ENCODE assay signal across 24 cellular contexts in genomic region chr6:134880487-134881190, GRCh38.
DNase-seq lines count a peak whose midpoint lies in the region; ATAC-seq and TF ChIP-seq lines count a peak whose summit lies in the region.
"Had no signal": no experiment of that assay in that cellular context is flagged by ENCODE, and none has a peak within 500 bp of the region (broad histone marks: within the 10 kb centered on the region; RNA-seq: fewer than 3 reads in every experiment).

No MANE protein-coding gene starts in this region.

- H3K9me3 Mint-ChIP-seq in mesothelial cell of epicardium, result peaks cover 6% of the 10 kb centered on the region
- H3K9me3 Mint-ChIP-seq: natural killer cell had no signal

- no peaks in the 10 kb centered on the region for H3K36me3 Mint-ChIP-seq in mesothelial cell of epicardium
- H3K36me3 Mint-ChIP-seq: activated naive CD8-positive, alpha-beta T cell treated with anti-CD3 and anti-CD28 coated beads, Interleukin-2, amount 10 ng/mL, durations not matched to agents 7 days and 5 days; natural killer cell had no signal

- H3K27ac ChIP-seq in A673 (ENCODE audit: low read depth, low read length, poor library complexity, severe bottlenecking) (no peak overlapping the region), SK-N-MC (peak overlapping the region; percentile 65), trophoblast cell (ENCODE audit: low read depth, low read length) (no peak overlapping the region)
- H3K27ac ChIP-seq: brain microvascular endothelial cell, lower lobe of right lung, psoas muscle, upper lobe of right lung, WERI-Rb-1 had no signal

- H3K36me3 ChIP-seq in A673 (ENCODE audit: insufficient read depth, low read length, poor library complexity, severe bottlenecking) (no peaks in the 10 kb centered on the region), SK-N-MC (ENCODE audit: insufficient read depth, low read length) (no peaks in the 10 kb centered on the region), trophoblast cell (ENCODE audit: control insufficient read depth in 1 of 2, insufficient read depth in 2 of 2, low read length in 2 of 2) (no peaks in the 10 kb centered on the region), BE2C (no peaks in the 10 kb centered on the region)
- H3K36me3 ChIP-seq: brain microvascular endothelial cell, lower lobe of right lung, upper lobe of right lung, WERI-Rb-1 had no signal

- H3K27me3 Mint-ChIP-seq in mesothelial cell of epicardium (ENCODE audit: low read depth), result no peaks in the 10 kb centered on the region

- H3K27ac Mint-ChIP-seq in mesothelial cell of epicardium, result peak overlapping the region; percentile 75
- H3K27ac Mint-ChIP-seq: activated CD4-positive, alpha-beta memory T cell treated with anti-CD3 and anti-CD28 coated beads, Interleukin-2, amount 10 ng/mL, durations not matched to agents 7 days and 5 days; activated naive CD8-positive, alpha-beta T cell treated with anti-CD3 and anti-CD28 coated beads, Interleukin-2, amount 10 ng/mL, durations not matched to agents 7 days and 5 days; GM23338; natural killer cell had no signal

- no peak for TF ChIP-seq CTCF in A673 (conservative IDR thresholded peaks at IDR 0.05; ENCODE audit: low read depth, low read length)
- no peak for TF ChIP-seq CTCF in mesothelial cell of epicardium (IDR thresholded peaks at IDR 0.05; ENCODE audit: unreplicated experiment)
- TF ChIP-seq CTCF in BE2C (IDR thresholded peaks at IDR 0.05; ENCODE audit: low read depth, low read length), result no peak

- H2BK120ac ChIP-seq in trophoblast cell (ENCODE audit: insufficient read depth, low read length, poor library complexity), result no peak overlapping the region

- H3K9ac ChIP-seq in SK-N-MC (ENCODE audit: insufficient read length) (no peak overlapping the region), trophoblast cell (ENCODE audit: low read length) (no peak overlapping the region)

- no peak overlapping the region for H3K14ac ChIP-seq in trophoblast cell (ENCODE audit: low read length)

- WGBS in trophoblast cell (ENCODE audit: extremely low coverage, insufficient coverage, insufficient read length), result no CpG with 5 or more reads among the region's 5 CpGs

- BruUV-seq in A673 (replicated peaks; lab: Mats Ljungman, UMichigan), result no TSS peak

- ATAC-seq in GM19452 (IDR thresholded peaks at IDR 0.05; ENCODE audit: unreplicated experiment), result no peak
- ATAC-seq: GM23338; lower lobe of right lung; natural killer cell; psoas muscle; stimulated activated naive CD8-positive, alpha-beta T cell treated with anti-CD3 and anti-CD28 coated beads, Interleukin-15, Interleukin-2, amounts not matched to agents 100 U/mL and 50 U/mL, for 24 hours; upper lobe of right lung had no signal

- H3K4me2 ChIP-seq in trophoblast cell (ENCODE audit: low read length), result no peak overlapping the region
- H3K4me2 ChIP-seq: GM23338 had no signal

- no peaks in the 10 kb centered on the region for H3K79me1 ChIP-seq in trophoblast cell (ENCODE audit: low read length)

- peaks cover 20% of the 10 kb centered on the region for H3K4me1 Mint-ChIP-seq in mesothelial cell of epicardium
- H3K4me1 Mint-ChIP-seq: activated CD4-positive, alpha-beta memory T cell treated with anti-CD3 and anti-CD28 coated beads, Interleukin-2, amount 10 ng/mL, durations not matched to agents 7 days and 5 days; GM23338; natural killer cell had no signal

- no peak overlapping the region for H2BK5ac ChIP-seq in trophoblast cell (ENCODE audit: low read depth, low read length, poor library complexity)

- H2AFZ ChIP-seq in trophoblast cell (ENCODE audit: insufficient read depth, low read length, poor library complexity), result no peak overlapping the region
- H2AFZ ChIP-seq: GM23338 had no signal

- H3K4me3 ChIP-seq in A673 (ENCODE audit: low read depth, low read length, poor library complexity, severe bottlenecking) (no peak overlapping the region), SK-N-MC (peak overlapping the region; percentile 54), trophoblast cell (ENCODE audit: low read depth, low read length) (no peak overlapping the region), BE2C (ENCODE audit: low read depth, low read length) (no peak overlapping the region)
- H3K4me3 ChIP-seq: GM23338, lower lobe of right lung, psoas muscle, upper lobe of right lung had no signal

- no peak overlapping the region for H4K91ac ChIP-seq in trophoblast cell (ENCODE audit: low read depth, low read length)

- intact Hi-C loops in A673 (cut with micrococcal nuclease; ENCODE audit: unreplicated experiment), result no loop called here

- no peak overlapping the region for H3K23ac ChIP-seq in trophoblast cell (ENCODE audit: low read length)

- POLR2A ChIA-PET in A673 (lab: Charles Lee; ENCODE audit: low non-redundant PET), result no interaction called here

- no peaks in the 10 kb centered on the region for H3K79me2 ChIP-seq in trophoblast cell (ENCODE audit: control insufficient read depth, insufficient read depth, low read length, poor library complexity)

- no peak overlapping the region for H4K8ac ChIP-seq in trophoblast cell (ENCODE audit: low read depth, low read length)

- H2BK12ac ChIP-seq in trophoblast cell (ENCODE audit: low read length), result no peak overlapping the region

- H3K18ac ChIP-seq in trophoblast cell (ENCODE audit: low read length), result no peak overlapping the region

- CTCF ChIA-PET in A673 (lab: Charles Lee), result no interaction called here

- H3K9me3 ChIP-seq in A673 (ENCODE audit: low read depth, low read length, poor library complexity, severe bottlenecking) (no peaks in the 10 kb centered on the region), SK-N-MC (ENCODE audit: low read depth, low read length) (no peaks in the 10 kb centered on the region), trophoblast cell (ENCODE audit: insufficient read depth, low read depth, low read length) (peaks cover under 1% of the 10 kb centered on the region), BE2C (no peaks in the 10 kb centered on the region)
- H3K9me3 ChIP-seq: lower lobe of right lung, psoas muscle, upper lobe of right lung had no signal

- H3K27me3 ChIP-seq in A673 (replicated peaks; ENCODE audit: insufficient read depth, low read depth, low read length, poor library complexity) (no peaks in the 10 kb centered on the region), trophoblast cell (ENCODE audit: insufficient read depth, low read length) (no peaks in the 10 kb centered on the region), BE2C (no peaks in the 10 kb centered on the region)
- H3K27me3 ChIP-seq: brain microvascular endothelial cell had no signal

- no peak overlapping the region for H4K12ac ChIP-seq in trophoblast cell (ENCODE audit: low read depth, low read length)

- H3K4me1 ChIP-seq in A673 (ENCODE audit: insufficient read depth, low read length, poor library complexity, severe bottlenecking) (peaks cover 9% of the 10 kb centered on the region), trophoblast cell (ENCODE audit: control insufficient read depth in 1 of 2, insufficient read depth in 2 of 2, low read length in 2 of 2) (no peaks in the 10 kb centered on the region), BE2C (peaks cover 6% of the 10 kb centered on the region)
- H3K4me1 ChIP-seq: Caco-2, lower lobe of right lung had no signal

- no peak overlapping the region for H2AK5ac ChIP-seq in trophoblast cell (ENCODE audit: low read length)

- no peak overlapping the region for H3K4ac ChIP-seq in trophoblast cell (ENCODE audit: low read depth, low read length)

- DNase-seq in A673 (ENCODE audit: low spot score) (peak; percentile 10), GM04503 (ENCODE audit: low read depth) (peak; percentile 60), SK-N-MC (ENCODE audit: low read depth, low spot score) (peak; percentile 32), mesothelial cell of epicardium (ENCODE audit: low spot score in 2 of 2, unreplicated experiment in 2 of 2) (no peak), cortex of kidney (lab: John Stamatoyannopoulos, UW) (no peak), trophoblast cell (no peak), BE2C (no peak)
- DNase-seq: activated CD4-positive, alpha-beta memory T cell treated with anti-CD3 and anti-CD28 coated beads, Interleukin-2, amount 10 ng/mL, durations not matched to agents 7 days and 5 days; activated naive CD8-positive, alpha-beta T cell treated with anti-CD3 and anti-CD28 coated beads, Interleukin-2, amount 10 ng/mL, durations not matched to agents 7 days and 5 days; brain microvascular endothelial cell; Caco-2; erythroblast; GDM1; head of caudate nucleus; Karpas-422; lower lobe of right lung; natural killer cell; NCI-H748 treated with DMSO at 0.1 percent for 48 hours; psoas muscle; stimulated activated naive CD8-positive, alpha-beta T cell treated with anti-CD3 and anti-CD28 coated beads, Interleukin-15, Interleukin-2, amounts not matched to agents 100 U/mL and 50 U/mL, for 24 hours; upper lobe of right lung; WERI-Rb-1 had no signal

- H3K4me3 Mint-ChIP-seq in mesothelial cell of epicardium, result no peak overlapping the region
- H3K4me3 Mint-ChIP-seq: activated CD4-positive, alpha-beta memory T cell treated with anti-CD3 and anti-CD28 coated beads, Interleukin-2, amount 10 ng/mL, durations not matched to agents 7 days and 5 days; activated naive CD8-positive, alpha-beta T cell treated with anti-CD3 and anti-CD28 coated beads, Interleukin-2, amount 10 ng/mL, durations not matched to agents 7 days and 5 days; GM23338; natural killer cell had no signal

Comparison
In these comparisons a context has a peak if more than half of its experiments do, and no peak if none do; other contexts are left out.
1. DNase-seq: peak in A673 (single experiment), GM04503 (single experiment) and SK-N-MC (single experiment); none in mesothelial cell of epicardium (0 of 2), cortex of kidney (single experiment), trophoblast cell (0 of 2) and BE2C (single experiment).